ENCODE assay signal across 15 cellular contexts in the genomic region with DNA sequence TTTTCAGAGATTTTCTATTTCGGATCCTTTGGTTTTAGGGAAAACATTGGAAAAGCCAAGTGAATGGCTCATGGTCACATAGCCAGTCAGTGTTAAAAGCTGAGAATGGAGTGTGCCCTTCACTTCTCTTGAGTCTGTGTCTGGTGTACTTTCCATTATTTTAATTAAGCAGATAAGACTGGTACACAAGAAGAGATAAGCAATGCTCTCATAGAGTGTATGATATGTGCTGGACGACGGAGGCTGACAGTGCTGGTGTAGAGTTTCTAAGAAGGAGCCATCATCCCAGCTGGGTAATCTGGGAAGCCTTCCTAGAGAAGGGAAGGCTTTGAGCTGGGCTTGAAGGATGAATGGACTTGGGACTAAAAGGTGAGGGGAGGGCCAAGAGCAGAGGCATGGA.
DNase-seq lines count a peak whose midpoint lies in the region; ATAC-seq and TF ChIP-seq lines count a peak whose summit lies in the region.
"Had no signal": no experiment of that assay in that cellular context is flagged by ENCODE, and none has a peak within 500 bp of the region (broad histone marks: within the 10 kb centered on the region; RNA-seq: fewer than 3 reads in every experiment).

No MANE protein-coding gene starts in this region.

- no peak overlapping the region for H3K4me2 ChIP-seq in SK-N-SH

- H3K27me3 Mint-ChIP-seq in T-cell, result no peaks in the 10 kb centered on the region
- H3K27me3 Mint-ChIP-seq in activated CD8-positive, alpha-beta memory T cell treated with anti-CD3 and anti-CD28 coated beads, Interleukin-2, amount 10 ng/mL, durations not matched to agents 7 days and 5 days, result no peaks in the 10 kb centered on the region
- no peaks in the 10 kb centered on the region for H3K27me3 Mint-ChIP-seq in activated CD4-positive, alpha-beta memory T cell treated with anti-CD3 and anti-CD28 coated beads for 36 hours

- H3K27ac ChIP-seq in SK-N-SH (ENCODE audit: low read depth in 2 of 2, low read length in 1 of 2) (no peak overlapping the region), colonic mucosa (peak overlapping the region; percentile 77), right cardiac atrium (ENCODE audit: low read length) (no peak overlapping the region), suprapubic skin (peak overlapping the region; percentile 50)
- H3K27ac ChIP-seq: 22Rv1 had no signal

- CTCF ChIA-PET in SK-N-SH (lab: Yijun Ruan, JAX) (interaction anchor here (1.2 to 1.3 kb wide), 2 partner anchors 14 to 27 kb away, joined by 3 to 4 read pairs; no protein-coding TSS in a partner anchor), T-cell (lab: Charles Lee) (interaction anchor here in 1 of 2 donors (0.9 kb wide), 1 partner anchor 45 kb away, joined by 3 read pairs; no protein-coding TSS in a partner anchor)
- CTCF ChIA-PET in activated CD8-positive, alpha-beta memory T cell treated with anti-CD3 and anti-CD28 coated beads, Interleukin-2, amount 10 ng/mL, durations not matched to agents 7 days and 5 days (lab: Charles Lee), result no interaction called here
- CTCF ChIA-PET in activated CD4-positive, alpha-beta memory T cell treated with anti-CD3 and anti-CD28 coated beads for 36 hours (lab: Charles Lee), result interaction anchor here (1.2 kb wide), 1 partner anchor 155 kb away, joined by 3 read pairs; no protein-coding TSS in a partner anchor

- H3K4me3 Mint-ChIP-seq in T-cell, result no peak overlapping the region
- H3K4me3 Mint-ChIP-seq in activated CD8-positive, alpha-beta memory T cell treated with anti-CD3 and anti-CD28 coated beads, Interleukin-2, amount 10 ng/mL, durations not matched to agents 7 days and 5 days, result no peak overlapping the region
- H3K4me3 Mint-ChIP-seq in activated CD4-positive, alpha-beta memory T cell treated with anti-CD3 and anti-CD28 coated beads for 36 hours, result no peak overlapping the region

- no peaks in the 10 kb centered on the region for H3K9me3 ChIP-seq in SK-N-SH
- no peaks in the 10 kb centered on the region for H3K9me3 ChIP-seq in colonic mucosa
- H3K9me3 ChIP-seq in right cardiac atrium (ENCODE audit: control insufficient read depth, low read length), result no peaks in the 10 kb centered on the region
- H3K9me3 ChIP-seq in suprapubic skin, result no peaks in the 10 kb centered on the region

- WGBS in SK-N-SH (ENCODE audit: low lambda C conversion rate), result 91% methylated on average over 3 of the region's 3 CpGs
- 70% methylated on average over 3 of the region's 3 CpGs for WGBS in right cardiac atrium
- 88% methylated on average over 3 of the region's 3 CpGs for WGBS in suprapubic skin

- TF ChIP-seq CTCF in SK-N-SH (IDR thresholded peaks at IDR 0.05) (no peak), colonic mucosa (IDR thresholded peaks at IDR 0.05) (no peak), suprapubic skin (IDR thresholded peaks at IDR 0.05) (no peak)

- peaks cover 3% of the 10 kb centered on the region for H3F3A ChIP-seq in SK-N-SH (replicated peaks; ENCODE audit: insufficient read depth)

- no peak overlapping the region for H2AFZ ChIP-seq in SK-N-SH (ENCODE audit: low read depth)

- TF ChIP-seq RAD21 in SK-N-SH (IDR thresholded peaks at IDR 0.05; ENCODE audit: low read length), result no peak

- peak; percentile 50 for DNase-seq in SK-N-SH
- DNase-seq in colonic mucosa, result no peak
- DNase-seq in right cardiac atrium, result no peak
- no peak for DNase-seq in suprapubic skin (ENCODE audit: low spot score in 2 of 2)
- DNase-seq in T-cell, result no peak
- no peak for DNase-seq in activated CD8-positive, alpha-beta memory T cell treated with anti-CD3 and anti-CD28 coated beads, Interleukin-2, amount 10 ng/mL, durations not matched to agents 7 days and 5 days
- no peak for DNase-seq in activated CD4-positive, alpha-beta memory T cell treated with anti-CD3 and anti-CD28 coated beads for 36 hours
- DNase-seq: KG1, NCI-H1105 treated with DMSO at 0.1 percent for 48 hours, NCI-H187 treated with DMSO at 0.1 percent for 48 hours, NCI-H2171, NCI-H510A, NCI-H82 had no signal

- H3K36me3 Mint-ChIP-seq in T-cell, result no peaks in the 10 kb centered on the region
- H3K36me3 Mint-ChIP-seq in activated CD8-positive, alpha-beta memory T cell treated with anti-CD3 and anti-CD28 coated beads, Interleukin-2, amount 10 ng/mL, durations not matched to agents 7 days and 5 days, result no peaks in the 10 kb centered on the region
- H3K36me3 Mint-ChIP-seq in activated CD4-positive, alpha-beta memory T cell treated with anti-CD3 and anti-CD28 coated beads for 36 hours, result no peaks in the 10 kb centered on the region

- H3K4me1 Mint-ChIP-seq in T-cell, result peaks cover 8 to 17% (median 9%) of the 10 kb centered on the region in 3 donors
- peaks cover 10% of the 10 kb centered on the region for H3K4me1 Mint-ChIP-seq in activated CD8-positive, alpha-beta memory T cell treated with anti-CD3 and anti-CD28 coated beads, Interleukin-2, amount 10 ng/mL, durations not matched to agents 7 days and 5 days
- peaks cover 7% of the 10 kb centered on the region for H3K4me1 Mint-ChIP-seq in activated CD4-positive, alpha-beta memory T cell treated with anti-CD3 and anti-CD28 coated beads for 36 hours (ENCODE audit: low read depth)

- H3K36me3 ChIP-seq in SK-N-SH (replicated peaks in 1 of 2; ENCODE audit: control insufficient read depth in 1 of 2, insufficient read depth in 2 of 2, low read length in 1 of 2) (peaks cover under 1% of the 10 kb centered on the region in 2 experiments), colonic mucosa (no peaks in the 10 kb centered on the region), suprapubic skin (no peaks in the 10 kb centered on the region)

- peaks cover 21% of the 10 kb centered on the region; the same call in 1 of the 2 replicates for H3K79me2 ChIP-seq in SK-N-SH (ENCODE audit: insufficient read depth)

- POLR2A ChIA-PET in SK-N-SH (lab: Yijun Ruan, JAX), result interaction anchor here (2.1 kb wide), 1 partner anchor 10 kb away, joined by 7 read pairs; no protein-coding TSS in a partner anchor
- POLR2A ChIA-PET in T-cell (lab: Charles Lee), result interaction anchor here in 1 of 2 donors (0.6 kb wide), 1 partner anchor 580 kb away, joined by 6 read pairs; no protein-coding TSS in a partner anchor
- POLR2A ChIA-PET in activated CD4-positive, alpha-beta memory T cell treated with anti-CD3 and anti-CD28 coated beads for 36 hours (lab: Charles Lee), result no interaction called here

- 0 out of 2 replicates have a peak, but pooled peaks cover 5% of the 10 kb centered on the region for H4K20me1 ChIP-seq in SK-N-SH (ENCODE audit: insufficient read depth)

- ATAC-seq in SK-N-SH treated with all-trans-retinoic acid at 6 μM for 48 hours (no peak), right cardiac atrium (peak; percentile 11 to 59), T-cell (replicated peaks in 1 of 4) (no peak)
- no peak for ATAC-seq in activated CD8-positive, alpha-beta memory T cell treated with anti-CD3 and anti-CD28 coated beads, Interleukin-2, amount 10 ng/mL, durations not matched to agents 7 days and 5 days

- H3K4me3 ChIP-seq in SK-N-SH (ENCODE audit: low read depth in 2 of 2, low read length in 1 of 2) (no peak overlapping the region), colonic mucosa (no peak overlapping the region), right cardiac atrium (ENCODE audit: low read length) (no peak overlapping the region), suprapubic skin (no peak overlapping the region)

- TF ChIP-seq EP300 in SK-N-SH (IDR thresholded peaks at IDR 0.05; ENCODE audit: borderline replicate concordance in 1 of 2, low read depth in 1 of 2, low read length in 1 of 2) (no peak), suprapubic skin (IDR thresholded peaks at IDR 0.05) (no peak)

- intact Hi-C loops in colonic mucosa (cut with DNase I) (no loop called here), right cardiac atrium (cut with DNase I) (no loop called here)
- intact Hi-C loops in activated CD4-positive, alpha-beta memory T cell treated with anti-CD3 and anti-CD28 coated beads for 36 hours (cut with micrococcal nuclease), result no loop called here

- H3K27me3 ChIP-seq in SK-N-SH (ENCODE audit: insufficient read depth), result no peaks in the 10 kb centered on the region
- no peaks in the 10 kb centered on the region for H3K27me3 ChIP-seq in colonic mucosa
- H3K27me3 ChIP-seq in right cardiac atrium (ENCODE audit: control insufficient read depth, insufficient read depth), result no peaks in the 10 kb centered on the region
- H3K27me3 ChIP-seq in suprapubic skin, result no peaks in the 10 kb centered on the region

- TF ChIP-seq POLR2A in suprapubic skin (IDR thresholded peaks at IDR 0.05), result no peak

- H3K9ac ChIP-seq in SK-N-SH, result no peak overlapping the region
- peak overlapping the region in 1 of 2 donors; percentile 59 for H3K9ac ChIP-seq in colonic mucosa (ENCODE audit: low read depth in 2 of 2, low read length in 2 of 2)

- H3K27ac Mint-ChIP-seq in T-cell, result no peak overlapping the region
- no peak overlapping the region for H3K27ac Mint-ChIP-seq in activated CD8-positive, alpha-beta memory T cell treated with anti-CD3 and anti-CD28 coated beads, Interleukin-2, amount 10 ng/mL, durations not matched to agents 7 days and 5 days
- no peak overlapping the region for H3K27ac Mint-ChIP-seq in activated CD4-positive, alpha-beta memory T cell treated with anti-CD3 and anti-CD28 coated beads for 36 hours

- H3K9me3 Mint-ChIP-seq in T-cell, result no peaks in the 10 kb centered on the region
- H3K9me3 Mint-ChIP-seq in activated CD8-positive, alpha-beta memory T cell treated with anti-CD3 and anti-CD28 coated beads, Interleukin-2, amount 10 ng/mL, durations not matched to agents 7 days and 5 days (ENCODE audit: low read depth), result no peaks in the 10 kb centered on the region
- no peaks in the 10 kb centered on the region for H3K9me3 Mint-ChIP-seq in activated CD4-positive, alpha-beta memory T cell treated with anti-CD3 and anti-CD28 coated beads for 36 hours

- no peaks in the 10 kb centered on the region for H3K9me2 ChIP-seq in SK-N-SH

- H3K4me1 ChIP-seq in SK-N-SH (ENCODE audit: control insufficient read depth in 1 of 2, insufficient read depth in 2 of 2, low read depth in 1 of 2, low read length in 1 of 2) (peaks cover 0 to 12% of the 10 kb centered on the region in 2 experiments; a peak in 1 of 4 replicates), colonic mucosa (peaks cover 18% of the 10 kb centered on the region), right cardiac atrium (ENCODE audit: control insufficient read depth, insufficient read depth, low read length) (peaks cover 28% of the 10 kb centered on the region), suprapubic skin (peaks cover 33% of the 10 kb centered on the region)

TF ChIP-seq in SK-N-SH, 30 proteins besides CTCF, POLR2A, EP300 and RAD21 (continues in another document):
- TF ChIP-seq FOXM1 (IDR thresholded peaks at IDR 0.05; ENCODE audit: low read depth) (no peak), NRF1 (IDR thresholded peaks at IDR 0.05; ENCODE audit: low read depth, low read length) (no peak), ELF1 (IDR thresholded peaks at IDR 0.05) (no peak), RCOR1 (IDR thresholded peaks at IDR 0.05; ENCODE audit: low read length) (peak; percentile 45; the same call in 1 of the 2 replicates)

TF ChIP-seq in SK-N-SH treated with all-trans-retinoic acid at 6 μM for 48 hours, 23 proteins besides CTCF, POLR2A, EP300 and RAD21 (continues in another document):
- TF ChIP-seq TCF4 (CRISPR knock-in tag; IDR thresholded peaks at IDR 0.05; ENCODE audit: borderline replicate concordance) (no peak), OSR1 (CRISPR knock-in tag; IDR thresholded peaks at IDR 0.05) (no peak), RARB (CRISPR knock-in tag; IDR thresholded peaks at IDR 0.05) (no peak), ZNF565 (CRISPR knock-in tag; conservative IDR thresholded peaks at IDR 0.05; ENCODE audit: low read depth) (no peak), BACH2 (CRISPR knock-in tag; IDR thresholded peaks at IDR 0.05; ENCODE audit: borderline replicate concordance) (no peak)

Comparison
In these comparisons a context has a peak if more than half of its experiments do, and no peak if none do; other contexts are left out.
1. H3K27ac ChIP-seq: peak in colonic mucosa (single experiment) and suprapubic skin (single experiment); none in SK-N-SH (0 of 2) and right cardiac atrium (single experiment).
2. ATAC-seq: peak in right cardiac atrium (2 of 2); none in SK-N-SH treated with all-trans-retinoic acid at 6 μM for 48 hours (single experiment), T-cell (0 of 4) and activated CD8-positive, alpha-beta memory T cell treated with anti-CD3 and anti-CD28 coated beads, Interleukin-2, amount 10 ng/mL, durations not matched to agents 7 days and 5 days (single experiment).